ENCODE assay signal across 8 cellular contexts in the genomic region with DNA sequence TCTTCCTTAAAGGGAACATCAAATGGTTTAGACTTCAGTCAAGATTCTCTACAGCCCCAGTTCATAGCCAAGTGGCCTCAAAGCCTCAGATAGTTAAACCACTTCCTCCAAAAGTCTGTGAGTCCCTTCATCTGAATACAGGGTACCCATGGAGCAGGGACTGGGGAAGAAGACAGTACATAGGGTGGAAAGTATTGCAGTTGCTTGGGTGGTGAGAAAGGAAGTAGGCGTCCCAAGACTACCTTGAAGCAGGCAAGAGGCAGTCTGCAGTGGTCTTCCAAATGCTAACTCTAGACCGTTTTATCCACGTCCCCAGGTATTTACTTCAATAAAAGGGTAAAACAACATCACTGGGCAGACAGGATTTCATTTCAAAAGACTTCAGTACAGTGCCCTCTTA. TPM values are rescaled to one million over a fixed set of nuclear protein-coding genes. Genes with fewer than 3 reads are reported as not detected.
DNase-seq lines count a peak whose midpoint lies in the region; ATAC-seq and TF ChIP-seq lines count a peak whose summit lies in the region.

No MANE protein-coding gene starts in this region.

- H3K27ac Mint-ChIP-seq in osteocyte (ENCODE audit: unreplicated experiment) = peak overlapping the region; percentile 95

- in situ Hi-C loops in G401 (cut with HindIII; ENCODE audit: low sequenced_read_pairs) = no loop called here

- no peak for ATAC-seq in SK-N-SH treated with all-trans-retinoic acid at 6 μM for 48 hours

- H3K4me2 ChIP-seq in SK-N-SH = peak overlapping the region; percentile 91

- H3K9me2 ChIP-seq in SK-N-SH = no peaks in the 10 kb centered on the region

- H3K4me1 ChIP-seq in SK-N-SH (ENCODE audit: control insufficient read depth in 1 of 2, insufficient read depth in 2 of 2, low read depth in 1 of 2, low read length in 1 of 2) = peaks cover 0 to 15% of the 10 kb centered on the region in 2 experiments; a peak in 2 of 4 replicates

- TF ChIP-seq CTCF in SK-N-SH (IDR thresholded peaks at IDR 0.05) = no peak
- TF ChIP-seq CTCF in osteocyte (IDR thresholded peaks at IDR 0.05) = no peak
- TF ChIP-seq CTCF in WERI-Rb-1 (IDR thresholded peaks at IDR 0.05; ENCODE audit: low read depth, low read length) = no peak

- H3K9ac ChIP-seq in SK-N-SH = peak overlapping the region; percentile 76; the same call in 1 of the 2 replicates

- no peak for TF ChIP-seq RAD21 in SK-N-SH (IDR thresholded peaks at IDR 0.05; ENCODE audit: low read length)

- H3K36me3 ChIP-seq in SK-N-SH (replicated peaks in 1 of 2; ENCODE audit: control insufficient read depth in 1 of 2, insufficient read depth in 2 of 2, low read length in 1 of 2) = no peaks in the 10 kb centered on the region
- H3K36me3 ChIP-seq in WERI-Rb-1 = peaks cover 2% of the 10 kb centered on the region; the same call in 1 of the 2 replicates

- H3K9me3 ChIP-seq in SK-N-SH (no peaks in the 10 kb centered on the region), WERI-Rb-1 (ENCODE audit: severe bottlenecking) (no peaks in the 10 kb centered on the region)

- H3K4me1 Mint-ChIP-seq in osteocyte (ENCODE audit: unreplicated experiment) = peaks cover 37% of the 10 kb centered on the region

- H3K27me3 ChIP-seq in SK-N-SH (ENCODE audit: insufficient read depth) = no peaks in the 10 kb centered on the region
- H3K27me3 ChIP-seq in WERI-Rb-1 (ENCODE audit: insufficient read depth, low read depth, severe bottlenecking) = no peaks in the 10 kb centered on the region

- H4K20me1 ChIP-seq in SK-N-SH (ENCODE audit: insufficient read depth) = no peaks in the 10 kb centered on the region; the same call in 1 of the 2 replicates

- peak overlapping the region in 1 of 2 experiments; percentile 63; a peak in 1 of 4 replicates for H3K27ac ChIP-seq in SK-N-SH (ENCODE audit: low read depth in 2 of 2, low read length in 1 of 2)
- H3K27ac ChIP-seq in WERI-Rb-1 = no peak overlapping the region

- H3K79me2 ChIP-seq in SK-N-SH (ENCODE audit: insufficient read depth) = peaks cover 56% of the 10 kb centered on the region

- no peak overlapping the region for H2AFZ ChIP-seq in SK-N-SH (ENCODE audit: low read depth)

- peak overlapping the region; percentile 93 to 96; a peak in 3 of 4 replicates for H3K4me3 ChIP-seq in SK-N-SH (ENCODE audit: low read depth in 2 of 2, low read length in 1 of 2)
- H3K4me3 ChIP-seq in WERI-Rb-1 (ENCODE audit: low read depth, low read length) = no peak overlapping the region

- H3K4me3 Mint-ChIP-seq in osteocyte (ENCODE audit: unreplicated experiment) = peak overlapping the region; percentile 96

- POLR2A ChIA-PET in SK-N-SH (lab: Yijun Ruan, JAX) = no interaction called here

- CTCF ChIA-PET in SK-N-SH (lab: Yijun Ruan, JAX) = interaction anchor here (1.1 to 1.5 kb wide), 2 partner anchors 149 to 161 kb away, joined by 3 to 5 read pairs; no protein-coding TSS in a partner anchor

- 93% methylated on average over 3 of the region's 3 CpGs for WGBS in SK-N-SH (ENCODE audit: low lambda C conversion rate)

- no peak for TF ChIP-seq EP300 in SK-N-SH (IDR thresholded peaks at IDR 0.05; ENCODE audit: borderline replicate concordance in 1 of 2, low read depth in 1 of 2, low read length in 1 of 2)

- no peaks in the 10 kb centered on the region for H3F3A ChIP-seq in SK-N-SH (replicated peaks; ENCODE audit: insufficient read depth)

- H3K9me3 Mint-ChIP-seq in osteocyte (ENCODE audit: unreplicated experiment) = no peaks in the 10 kb centered on the region

- DNase-seq in SK-N-SH (no peak), SW480 (ENCODE audit: low spot score) (peak; percentile 37), osteocyte (ENCODE audit: extremely low spot score, unreplicated experiment) (no peak), WERI-Rb-1 (no peak), G401 (ENCODE audit: low spot score) (no peak), hippocampal formation (lab: John Stamatoyannopoulos, UW) (no peak)
- peak; percentile 8 for DNase-seq in effector CD8-positive, alpha-beta T cell (lab: John Stamatoyannopoulos, UW)

- no peaks in the 10 kb centered on the region for H3K27me3 Mint-ChIP-seq in osteocyte (ENCODE audit: unreplicated experiment)

- peaks cover 2% of the 10 kb centered on the region for H3K36me3 Mint-ChIP-seq in osteocyte (ENCODE audit: unreplicated experiment)

TF ChIP-seq in SK-N-SH, 30 proteins besides CTCF, POLR2A, EP300 and RAD21:
- no peak for TF ChIP-seq MAX (IDR thresholded peaks at IDR 0.05; ENCODE audit: low read depth)
- no peak for TF ChIP-seq FOXJ3 (CRISPR knock-in tag; IDR thresholded peaks at IDR 0.05)

TF ChIP-seq in SK-N-SH treated with all-trans-retinoic acid at 6 μM for 48 hours, 23 proteins besides CTCF, POLR2A, EP300 and RAD21:
- no peak for TF ChIP-seq GLIS3 (CRISPR knock-in tag; IDR thresholded peaks at IDR 0.05)
- TF ChIP-seq ESRRG (CRISPR knock-in tag; IDR thresholded peaks at IDR 0.05) = no peak
- no peak for TF ChIP-seq ARNTL (CRISPR knock-in tag; IDR thresholded peaks at IDR 0.05; ENCODE audit: borderline replicate concordance, low read depth)
- no peak for TF ChIP-seq TSHZ2 (CRISPR knock-in tag; IDR thresholded peaks at IDR 0.05)
- no peak for TF ChIP-seq ISL1 (CRISPR knock-in tag; IDR thresholded peaks at IDR 0.05)
- TF ChIP-seq, protein P1, sequence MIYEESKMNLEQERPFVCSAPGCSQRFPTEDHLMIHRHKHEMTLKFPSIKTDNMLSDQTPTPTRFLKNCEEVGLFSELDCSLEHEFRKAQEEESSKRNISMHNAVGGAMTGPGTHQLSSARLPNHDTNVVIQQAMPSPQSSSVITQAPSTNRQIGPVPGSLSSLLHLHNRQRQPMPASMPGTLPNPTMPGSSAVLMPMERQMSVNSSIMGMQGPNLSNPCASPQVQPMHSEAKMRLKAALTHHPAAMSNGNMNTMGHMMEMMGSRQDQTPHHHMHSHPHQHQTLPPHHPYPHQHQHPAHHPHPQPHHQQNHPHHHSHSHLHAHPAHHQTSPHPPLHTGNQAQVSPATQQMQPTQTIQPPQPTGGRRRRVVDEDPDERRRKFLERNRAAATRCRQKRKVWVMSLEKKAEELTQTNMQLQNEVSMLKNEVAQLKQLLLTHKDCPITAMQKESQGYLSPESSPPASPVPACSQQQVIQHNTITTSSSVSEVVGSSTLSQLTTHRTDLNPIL (CRISPR knock-in tag; IDR thresholded peaks at IDR 0.05; ENCODE audit: low read depth) = no peak
- no peak for TF ChIP-seq ZC3H10 (CRISPR knock-in tag; IDR thresholded peaks at IDR 0.05)
- TF ChIP-seq, protein P2, sequence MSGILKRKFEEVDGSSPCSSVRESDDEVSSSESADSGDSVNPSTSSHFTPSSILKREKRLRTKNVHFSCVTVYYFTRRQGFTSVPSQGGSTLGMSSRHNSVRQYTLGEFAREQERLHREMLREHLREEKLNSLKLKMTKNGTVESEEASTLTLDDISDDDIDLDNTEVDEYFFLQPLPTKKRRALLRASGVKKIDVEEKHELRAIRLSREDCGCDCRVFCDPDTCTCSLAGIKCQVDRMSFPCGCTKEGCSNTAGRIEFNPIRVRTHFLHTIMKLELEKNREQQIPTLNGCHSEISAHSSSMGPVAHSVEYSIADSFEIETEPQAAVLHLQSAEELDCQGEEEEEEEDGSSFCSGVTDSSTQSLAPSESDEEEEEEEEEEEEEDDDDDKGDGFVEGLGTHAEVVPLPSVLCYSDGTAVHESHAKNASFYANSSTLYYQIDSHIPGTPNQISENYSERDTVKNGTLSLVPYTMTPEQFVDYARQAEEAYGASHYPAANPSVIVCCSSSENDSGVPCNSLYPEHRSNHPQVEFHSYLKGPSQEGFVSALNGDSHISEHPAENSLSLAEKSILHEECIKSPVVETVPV (CRISPR knock-in tag; IDR thresholded peaks at IDR 0.05) = no peak
- no peak for TF ChIP-seq ZNF70 (CRISPR knock-in tag; IDR thresholded peaks at IDR 0.05)
- TF ChIP-seq TCF4 (CRISPR knock-in tag; IDR thresholded peaks at IDR 0.05; ENCODE audit: borderline replicate concordance) = no peak
- no peak for TF ChIP-seq SNAI2 (CRISPR knock-in tag; IDR thresholded peaks at IDR 0.05)
- TF ChIP-seq, protein P3, sequence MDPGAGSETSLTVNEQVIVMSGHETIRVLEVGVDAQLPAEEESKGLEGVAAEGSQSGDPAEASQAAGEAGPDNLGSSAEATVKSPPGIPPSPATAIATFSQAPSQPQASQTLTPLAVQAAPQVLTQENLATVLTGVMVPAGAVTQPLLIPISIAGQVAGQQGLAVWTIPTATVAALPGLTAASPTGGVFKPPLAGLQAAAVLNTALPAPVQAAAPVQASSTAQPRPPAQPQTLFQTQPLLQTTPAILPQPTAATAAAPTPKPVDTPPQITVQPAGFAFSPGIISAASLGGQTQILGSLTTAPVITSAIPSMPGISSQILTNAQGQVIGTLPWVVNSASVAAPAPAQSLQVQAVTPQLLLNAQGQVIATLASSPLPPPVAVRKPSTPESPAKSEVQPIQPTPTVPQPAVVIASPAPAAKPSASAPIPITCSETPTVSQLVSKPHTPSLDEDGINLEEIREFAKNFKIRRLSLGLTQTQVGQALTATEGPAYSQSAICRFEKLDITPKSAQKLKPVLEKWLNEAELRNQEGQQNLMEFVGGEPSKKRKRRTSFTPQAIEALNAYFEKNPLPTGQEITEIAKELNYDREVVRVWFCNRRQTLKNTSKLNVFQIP (CRISPR knock-in tag; IDR thresholded peaks at IDR 0.05; ENCODE audit: borderline replicate concordance, low read depth) = no peak

RNA-seq across cellular contexts. Expression of gene FYN, which starts 2.0 kb away (rescaled TPM):
- 26.0 and 31.0 TPM in 2 replicates for polyA plus RNA-seq in SK-N-SH (2012; rRNA removed)
- polyA plus RNA-seq in SK-N-SH (2012; cell fraction: cytosol; rRNA removed) = 25.4 and 25.9 TPM in 2 replicates
- polyA plus RNA-seq in SK-N-SH (2012; cell fraction: nucleus; rRNA removed) = 45.6 and 61.2 TPM in 2 replicates
- total RNA-seq in osteocyte = 121 and 142 TPM in 2 replicates
- not detected in 2 replicates for total RNA-seq in G401 (2014; rRNA removed; shearing (Covaris generic))

Comparison
In these comparisons a context has a peak if more than half of its experiments do, and no peak if none do; other contexts are left out.
1. DNase-seq: peak in SW480 (single experiment) and effector CD8-positive, alpha-beta T cell (single experiment); none in SK-N-SH (single experiment), osteocyte (single experiment), WERI-Rb-1 (single experiment), G401 (single experiment) and hippocampal formation (0 of 2).
2. RNA of gene FYN, which starts 2.0 kb away (total RNA-seq): 121 to 142 TPM in osteocyte; not detected in G401; every median in the first group is over 100 times any median in the second.